In genomic region chr4:81504685-81505598, GRCh38 we compare ENCODE assay signal across 8 cellular contexts. TPM values are rescaled to one million over a fixed set of nuclear protein-coding genes. Genes with fewer than 3 reads are reported as not detected.
DNase-seq lines count a peak whose midpoint lies in the region; ATAC-seq, FAIRE-seq and TF ChIP-seq lines count a peak whose summit lies in the region.

No MANE protein-coding gene starts in this region.

- no peak for FAIRE-seq in pancreas (lab: Jason Lieb, UNC)

- peak overlapping the region; percentile 48 for H3K4me3 Mint-ChIP-seq in central memory CD8-positive, alpha-beta T cell
- no peak overlapping the region for H3K4me3 Mint-ChIP-seq in osteocyte (ENCODE audit: unreplicated experiment)

- intact Hi-C loops in pancreas (cut with DNase I) = no loop called here

- no peaks in the 10 kb centered on the region for H3K4me1 ChIP-seq in pancreas
- peaks cover 40 to 51% (median 42%) of the 10 kb centered on the region in 4 donors for H3K4me1 ChIP-seq in upper lobe of left lung

- peaks cover 26% of the 10 kb centered on the region for H3K4me1 Mint-ChIP-seq in central memory CD8-positive, alpha-beta T cell
- H3K4me1 Mint-ChIP-seq in osteocyte (ENCODE audit: unreplicated experiment) = no peaks in the 10 kb centered on the region

- 79 to 90% methylated on average over 10 of the region's 10 CpGs for WGBS in pancreas, 2 donors
- 30 to 31% methylated on average over 10 of the region's 10 CpGs for WGBS in upper lobe of left lung, 2 donors

- peak; percentile 67 for ATAC-seq in HG02885 (IDR thresholded peaks at IDR 0.05; ENCODE audit: poor library complexity, unreplicated experiment)
- peak; percentile 87 for ATAC-seq in central memory CD8-positive, alpha-beta T cell (replicated peaks; ENCODE audit: extremely low read depth, poor library complexity, severe bottlenecking)
- ATAC-seq in pancreas = peak in 3 of 4 donors; percentile 32 to 73 (median 71)
- ATAC-seq in upper lobe of left lung (ENCODE audit: low FRiP score in 2 of 2) = peak; percentile 74 to 83

- H3K27ac ChIP-seq in WERI-Rb-1 = peak overlapping the region; percentile 75
- H3K27ac ChIP-seq in pancreas = peak overlapping the region in 2 of 4 donors; percentile 44 to 52
- peak overlapping the region; percentile 78 to 89 (median 83) for H3K27ac ChIP-seq in upper lobe of left lung

- H3K9me3 Mint-ChIP-seq in central memory CD8-positive, alpha-beta T cell = no peaks in the 10 kb centered on the region
- H3K9me3 Mint-ChIP-seq in osteocyte (ENCODE audit: unreplicated experiment) = no peaks in the 10 kb centered on the region

- DNase-seq in GDM1 (lab: John Stamatoyannopoulos, UW) (peak; percentile 86), WERI-Rb-1 (peak; percentile 44), pancreas (peak in 1 of 6 donors; percentile 59), upper lobe of left lung (peak in 1 of 2 donors; percentile 83), hepatic stellate cell (ENCODE audit: low spot score) (no peak), osteocyte (ENCODE audit: extremely low spot score, unreplicated experiment) (no peak)
- peak in 1 of 2 donors; percentile 47 for DNase-seq in central memory CD8-positive, alpha-beta T cell (ENCODE audit: low spot score in 2 of 2)

- H3K4me3 ChIP-seq in WERI-Rb-1 (ENCODE audit: low read depth, low read length) = no peak overlapping the region
- no peak overlapping the region for H3K4me3 ChIP-seq in pancreas
- no peak overlapping the region for H3K4me3 ChIP-seq in upper lobe of left lung

- no peaks in the 10 kb centered on the region for H3K36me3 ChIP-seq in WERI-Rb-1
- no peaks in the 10 kb centered on the region for H3K36me3 ChIP-seq in pancreas
- no peaks in the 10 kb centered on the region for H3K36me3 ChIP-seq in upper lobe of left lung

- TF ChIP-seq CTCF in WERI-Rb-1 (IDR thresholded peaks at IDR 0.05; ENCODE audit: low read depth, low read length) = no peak
- TF ChIP-seq CTCF in pancreas (IDR thresholded peaks at IDR 0.05) = no peak
- TF ChIP-seq CTCF in upper lobe of left lung (IDR thresholded peaks at IDR 0.05) = no peak
- TF ChIP-seq CTCF in osteocyte (IDR thresholded peaks at IDR 0.05) = no peak

- H3K9me3 ChIP-seq in WERI-Rb-1 (ENCODE audit: severe bottlenecking) (no peaks in the 10 kb centered on the region), pancreas (no peaks in the 10 kb centered on the region), upper lobe of left lung (no peaks in the 10 kb centered on the region)

- H3K27ac Mint-ChIP-seq in central memory CD8-positive, alpha-beta T cell (ENCODE audit: low read depth) = peak overlapping the region; percentile 77
- H3K27ac Mint-ChIP-seq in osteocyte (ENCODE audit: unreplicated experiment) = no peak overlapping the region

- no peaks in the 10 kb centered on the region for H3K27me3 ChIP-seq in WERI-Rb-1 (ENCODE audit: insufficient read depth, low read depth, severe bottlenecking)
- no peaks in the 10 kb centered on the region for H3K27me3 ChIP-seq in pancreas
- no peaks in the 10 kb centered on the region for H3K27me3 ChIP-seq in upper lobe of left lung

- peak in 1 of 4 donors; percentile 77 for TF ChIP-seq POLR2A in upper lobe of left lung (IDR thresholded peaks at IDR 0.05)

- no peaks in the 10 kb centered on the region for H3K36me3 Mint-ChIP-seq in central memory CD8-positive, alpha-beta T cell (ENCODE audit: insufficient read depth)
- H3K36me3 Mint-ChIP-seq in osteocyte (ENCODE audit: unreplicated experiment) = no peaks in the 10 kb centered on the region

- no peaks in the 10 kb centered on the region for H3K27me3 Mint-ChIP-seq in central memory CD8-positive, alpha-beta T cell
- peaks cover 6% of the 10 kb centered on the region for H3K27me3 Mint-ChIP-seq in osteocyte (ENCODE audit: unreplicated experiment)

- TF ChIP-seq EP300 in upper lobe of left lung (IDR thresholded peaks at IDR 0.05) = peak; percentile 4 to 87 (median 54)

RNA-seq across cellular contexts. Expression of gene RASGEF1B, which starts 33.2 kb away (rescaled TPM):
- total RNA-seq in pancreas = 1 to 10 TPM; 1.4 to 8.2 (median 3.1) TPM
- 1 to 10 TPM; 2.9 to 6.4 TPM for polyA plus RNA-seq in pancreas
- 10 to 100 TPM; 45.7 to 81.2 (median 71.4) TPM for total RNA-seq in upper lobe of left lung
- total RNA-seq in osteocyte = 0.64 and 0.84 TPM in 2 replicates

Comparison
In these comparisons a context has a peak if more than half of its experiments do, and no peak if none do; other contexts are left out.
1. DNase-seq: peak in GDM1 (single experiment) and WERI-Rb-1 (single experiment); none in hepatic stellate cell (single experiment) and osteocyte (single experiment).
2. RNA of gene RASGEF1B, which starts 33.2 kb away (total RNA-seq): 45.7 to 81.2 TPM in upper lobe of left lung; 1.4 to 8.2 TPM in pancreas and 0.64 to 0.84 TPM in osteocyte; every median in the first group is over 4 times any median in the second.
3. Peak in every context shown above with its lines, with median percentiles within 50 percentile points of each other: ATAC-seq.